In genomic region chr4:72494156-72494555, GRCh38 we compare ENCODE assay signal across 11 cellular contexts.
"Had no signal": no experiment of that assay in that cellular context is flagged by ENCODE, and none has a peak within 500 bp of the region (broad histone marks: within the 10 kb centered on the region; RNA-seq: fewer than 3 reads in every experiment).

No MANE protein-coding gene starts in this region.

- H3K36me3 ChIP-seq: HAP-1 had no signal

- DNase-seq: GM23248, GOT3, H7, H9, HCEC 1CT, HFFc6 had no signal

- H3K9me3 ChIP-seq: HAP-1 had no signal

- H3K27ac ChIP-seq: GM23248 had no signal

- FAIRE-seq: H1, H54 had no signal

- H3K9ac ChIP-seq: GM23248 had no signal

- H2AFZ ChIP-seq: GM23248, GM23338 had no signal

- H3K4me2 ChIP-seq: GM23338 had no signal

- H3K4me3 ChIP-seq: GM23248, GM23338, HAP-1 had no signal

- H3K4me1 ChIP-seq: HAP-1 had no signal

- ATAC-seq: GM23338, HCT116 had no signal
